Comparison of ENCODE assay signal across 1 cellular context in the genomic region with DNA sequence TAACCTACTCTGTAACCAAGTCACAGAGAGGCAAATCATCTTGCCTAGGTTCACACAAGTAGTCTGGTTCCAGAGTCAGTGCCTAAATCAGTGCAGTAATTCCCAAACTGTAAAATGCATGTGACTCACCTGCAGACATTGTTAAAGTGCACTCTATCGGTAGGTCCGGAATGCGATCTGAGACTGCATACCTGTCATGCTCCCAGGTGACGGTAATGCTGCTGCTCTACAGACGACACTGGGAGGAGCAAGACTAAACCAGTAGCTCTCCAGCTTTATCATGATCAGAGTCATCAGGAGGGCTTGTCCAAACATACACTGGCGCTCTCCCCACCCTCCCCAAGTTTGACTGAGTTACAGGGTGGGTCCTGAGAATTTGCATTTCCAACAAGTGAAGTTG.
TF ChIP-seq lines count a peak whose summit lies in the region.

No MANE protein-coding gene starts in this region.

TF ChIP-seq in HCT116, 20 proteins besides CTCF, POLR2A, EP300 and RAD21 (continued from another document):
- TF ChIP-seq, protein P1, sequence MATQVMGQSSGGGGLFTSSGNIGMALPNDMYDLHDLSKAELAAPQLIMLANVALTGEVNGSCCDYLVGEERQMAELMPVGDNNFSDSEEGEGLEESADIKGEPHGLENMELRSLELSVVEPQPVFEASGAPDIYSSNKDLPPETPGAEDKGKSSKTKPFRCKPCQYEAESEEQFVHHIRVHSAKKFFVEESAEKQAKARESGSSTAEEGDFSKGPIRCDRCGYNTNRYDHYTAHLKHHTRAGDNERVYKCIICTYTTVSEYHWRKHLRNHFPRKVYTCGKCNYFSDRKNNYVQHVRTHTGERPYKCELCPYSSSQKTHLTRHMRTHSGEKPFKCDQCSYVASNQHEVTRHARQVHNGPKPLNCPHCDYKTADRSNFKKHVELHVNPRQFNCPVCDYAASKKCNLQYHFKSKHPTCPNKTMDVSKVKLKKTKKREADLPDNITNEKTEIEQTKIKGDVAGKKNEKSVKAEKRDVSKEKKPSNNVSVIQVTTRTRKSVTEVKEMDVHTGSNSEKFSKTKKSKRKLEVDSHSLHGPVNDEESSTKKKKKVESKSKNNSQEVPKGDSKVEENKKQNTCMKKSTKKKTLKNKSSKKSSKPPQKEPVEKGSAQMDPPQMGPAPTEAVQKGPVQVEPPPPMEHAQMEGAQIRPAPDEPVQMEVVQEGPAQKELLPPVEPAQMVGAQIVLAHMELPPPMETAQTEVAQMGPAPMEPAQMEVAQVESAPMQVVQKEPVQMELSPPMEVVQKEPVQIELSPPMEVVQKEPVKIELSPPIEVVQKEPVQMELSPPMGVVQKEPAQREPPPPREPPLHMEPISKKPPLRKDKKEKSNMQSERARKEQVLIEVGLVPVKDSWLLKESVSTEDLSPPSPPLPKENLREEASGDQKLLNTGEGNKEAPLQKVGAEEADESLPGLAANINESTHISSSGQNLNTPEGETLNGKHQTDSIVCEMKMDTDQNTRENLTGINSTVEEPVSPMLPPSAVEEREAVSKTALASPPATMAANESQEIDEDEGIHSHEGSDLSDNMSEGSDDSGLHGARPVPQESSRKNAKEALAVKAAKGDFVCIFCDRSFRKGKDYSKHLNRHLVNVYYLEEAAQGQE (IDR thresholded peaks at IDR 0.05; ENCODE audit: low read depth): no peak
- TF ChIP-seq EZH2phosphoT487 (IDR thresholded peaks at IDR 0.05; ENCODE audit: borderline replicate concordance) (no peak), TCF7L2 (IDR thresholded peaks at IDR 0.05; ENCODE audit: borderline replicate concordance, extremely low read depth, insufficient read depth, insufficient read length) (no peak), FOSL1 (IDR thresholded peaks at IDR 0.05; ENCODE audit: low read depth) (no peak), CEBPB (IDR thresholded peaks at IDR 0.05; ENCODE audit: low read depth) (no peak), POLR2AphosphoS5 (IDR thresholded peaks at IDR 0.05; ENCODE audit: low read depth, low read length) (no peak)
- TF ChIP-seq, protein P2, sequence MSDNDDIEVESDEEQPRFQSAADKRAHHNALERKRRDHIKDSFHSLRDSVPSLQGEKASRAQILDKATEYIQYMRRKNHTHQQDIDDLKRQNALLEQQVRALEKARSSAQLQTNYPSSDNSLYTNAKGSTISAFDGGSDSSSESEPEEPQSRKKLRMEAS (IDR thresholded peaks at IDR 0.05): no peak
